In genomic region chr15:75785771-75786563, GRCh38 we compare ENCODE assay signal across 12 cellular contexts. TPM values are rescaled to one million over a fixed set of nuclear protein-coding genes. Genes with fewer than 3 reads are reported as not detected.
A peak's percentile ranks its signal among the peaks of the same experiment; 100 is the strongest.
DNase-seq lines count a peak whose midpoint lies in the region; ATAC-seq, FAIRE-seq and TF ChIP-seq lines count a peak whose summit lies in the region.
"Had no signal": no experiment of that assay in that cellular context is flagged by ENCODE, and none has a peak within 500 bp of the region (broad histone marks: within the 10 kb centered on the region; RNA-seq: fewer than 3 reads in every experiment).

No MANE protein-coding gene starts in this region.

- ATAC-seq in K562: peak; percentile 54; the same call in 1 of the 3 replicates
- ATAC-seq in GM19328 (IDR thresholded peaks at IDR 0.05; ENCODE audit: unreplicated experiment): no peak
- no peak for ATAC-seq in HG03520 (IDR thresholded peaks at IDR 0.05; ENCODE audit: unreplicated experiment)
- ATAC-seq: stimulated activated naive B cell treated with anti-CD40 and anti-IgM and Interleukin-4, amounts not matched to agents 10 μg/mL and 1 μg/mL and 100 μg/mL, for 72 hours had no signal

- H2BK120ac ChIP-seq in mesendoderm (ENCODE audit: low read depth, low read length): no peak overlapping the region

- TF ChIP-seq POLR2A in K562 (conservative IDR thresholded peaks at IDR 0.05): no peak

- TF ChIP-seq EP300 in K562 (IDR thresholded peaks at IDR 0.05; ENCODE audit: low read length): no peak

- in situ Hi-C loops in K562 (cut with MboI): loop anchor here (5.0 kb wide), 1 partner anchor 1714 kb away; no protein-coding TSS in a partner anchor

- H4K20me1 ChIP-seq in K562 (replicated peaks; ENCODE audit: control insufficient read depth, insufficient read depth, low read length): no peaks in the 10 kb centered on the region

- H3K27ac ChIP-seq in K562 (ENCODE audit: extremely low read depth, low read depth, low read length): no peak overlapping the region
- no peak overlapping the region for H3K27ac ChIP-seq in mesendoderm (ENCODE audit: low read depth, low read length)
- H3K27ac ChIP-seq: SJSA1 had no signal

- 2% methylated on average over 18 of the region's 19 CpGs for WGBS in K562 (ENCODE audit: insufficient coverage, low coverage, missing lambda C conversion rate)
- WGBS in mesendoderm (ENCODE audit: extremely low coverage, insufficient coverage, low lambda C conversion rate): no CpG with 5 or more reads among the region's 19 CpGs

- no peaks in the 10 kb centered on the region for H3K36me3 ChIP-seq in K562 (ENCODE audit: control insufficient read depth, insufficient read depth, low read length)
- no peaks in the 10 kb centered on the region for H3K36me3 ChIP-seq in mesendoderm (ENCODE audit: control insufficient read depth, insufficient read depth, low read length)
- H3K36me3 ChIP-seq: SJSA1 had no signal

- H3K4me2 ChIP-seq in K562 (ENCODE audit: insufficient read depth, low read length) (no peak overlapping the region), mesendoderm (ENCODE audit: low read length) (no peak overlapping the region)

- H2BK15ac ChIP-seq in mesendoderm (replicated peaks; ENCODE audit: low read depth): no peak overlapping the region

- peak; percentile 72 to 91 (median 78) for TF ChIP-seq CTCF in K562 (IDR thresholded peaks at IDR 0.05 in 2 of 3, conservative IDR thresholded peaks at IDR 0.05 in 1 of 3; ENCODE audit: insufficient read depth in 2 of 3, low read depth in 1 of 3, low read length in 3 of 3)

- no peak overlapping the region for H4K8ac ChIP-seq in mesendoderm (ENCODE audit: low read depth, low read length)

- H2BK5ac ChIP-seq in mesendoderm (ENCODE audit: low read length): no peak overlapping the region

- H3K9me1 ChIP-seq in K562 (ENCODE audit: control insufficient read depth, insufficient read depth, low read length): no peaks in the 10 kb centered on the region

- H3K4me1 ChIP-seq in K562 (replicated peaks in 1 of 2; ENCODE audit: control insufficient read depth in 2 of 2, insufficient read depth in 2 of 2, low read length in 2 of 2): peaks cover 0 to 8% of the 10 kb centered on the region in 2 experiments; a peak in 2 of 5 replicates
- H3K4me1 ChIP-seq in mesendoderm (ENCODE audit: control insufficient read depth, low read depth, low read length): no peaks in the 10 kb centered on the region
- H3K4me1 ChIP-seq: Caco-2, SJSA1 had no signal

- no peak overlapping the region for H4K5ac ChIP-seq in mesendoderm (ENCODE audit: low read length)

- CTCF ChIA-PET in K562 (lab: Yijun Ruan, JAX; ENCODE audit: low intra/inter-chr PET ratio): interaction anchor here (0.6 to 2.5 kb wide), 5 partner anchors 16 to 354 kb away, joined by 3 to 15 read pairs (median 4); no protein-coding TSS in a partner anchor

- H2AFZ ChIP-seq in K562 (ENCODE audit: low read depth, low read length): 0 out of 2 replicates have a peak overlapping the region, but pooled peaks have one; percentile 23

- POLR2A ChIA-PET in K562 (lab: Yijun Ruan, JAX): interaction anchor here (0.6 to 1.1 kb wide), 3 partner anchors 11 to 354 kb away, joined by 3 to 5 read pairs (median 4); no protein-coding TSS in a partner anchor

- H3K4me3 ChIP-seq in K562 (no peak overlapping the region), mesendoderm (ENCODE audit: low read length) (no peak overlapping the region)
- H3K4me3 ChIP-seq: SJSA1 had no signal

- peak; percentile 39 for DNase-seq in EH (ENCODE audit: low read depth)
- peak; percentile 56 for DNase-seq in NCI-H1694 treated with DMSO at 0.1 percent for 48 hours (lab: John Stamatoyannopoulos, UW)
- peak; percentile 35 to 59 (median 43) for DNase-seq in K562 (ENCODE audit: extremely low read depth in 1 of 4, low spot score in 3 of 4)
- peak; percentile 83 for DNase-seq in mesendoderm
- no peak for DNase-seq in inferior parietal cortex (ENCODE audit: extremely low spot score)
- no peak for DNase-seq in SKM-1 (lab: John Stamatoyannopoulos, UW; ENCODE audit: unreplicated experiment)
- DNase-seq: MV-4-11; stimulated activated naive B cell treated with anti-CD40 and anti-IgM and Interleukin-4, amounts not matched to agents 10 μg/mL and 1 μg/mL and 100 μg/mL, for 72 hours had no signal

- peak; percentile 61 to 78 for TF ChIP-seq RAD21 in K562 (CRISPR knock-in tag; conservative IDR thresholded peaks at IDR 0.05 in 1 of 2, IDR thresholded peaks at IDR 0.05 in 1 of 2)

- no peaks in the 10 kb centered on the region for H3K79me1 ChIP-seq in mesendoderm (ENCODE audit: low read length)

- H3K79me2 ChIP-seq in K562 (ENCODE audit: control insufficient read depth, insufficient read depth, low read length) (no peaks in the 10 kb centered on the region), mesendoderm (ENCODE audit: control insufficient read depth, insufficient read depth, low read length) (no peaks in the 10 kb centered on the region)

- H3K9ac ChIP-seq in K562 (ENCODE audit: insufficient read depth in 1 of 2, low read depth in 2 of 2, low read length in 2 of 2) (no peak overlapping the region), mesendoderm (ENCODE audit: low read length) (no peak overlapping the region)

- intact Hi-C loops in K562 (cut with micrococcal nuclease): loop anchor here (10.0 kb wide), 1 partner anchor 269 kb away; the partner anchor contains the start of gene TMEM266

- H3K4ac ChIP-seq in mesendoderm (ENCODE audit: low read depth, low read length): no peak overlapping the region

- no peak for FAIRE-seq in K562 (lab: Jason Lieb, UNC)

- H3K27me3 ChIP-seq in K562 (ENCODE audit: control insufficient read depth in 2 of 2, insufficient read depth in 2 of 2, low read length in 2 of 2) (peaks cover 12 to 45% of the 10 kb centered on the region in 2 experiments), mesendoderm (ENCODE audit: insufficient read depth, low read length, poor library complexity) (no peaks in the 10 kb centered on the region)

- no peak overlapping the region for H3K56ac ChIP-seq in mesendoderm (ENCODE audit: low read length)

- no peak overlapping the region for H3K18ac ChIP-seq in mesendoderm (ENCODE audit: low read length)

- no peaks in the 10 kb centered on the region for H3K9me3 ChIP-seq in K562 (replicated peaks; ENCODE audit: control insufficient read depth, insufficient read depth, low read depth, low read length)
- H3K9me3 ChIP-seq: Caco-2, SJSA1 had no signal

- no peak overlapping the region for H3K23ac ChIP-seq in mesendoderm (ENCODE audit: low read length)

- no peak overlapping the region for H2AK5ac ChIP-seq in mesendoderm (ENCODE audit: low read length)

- no TSS peak for BruUV-seq in K562 (replicated peaks; lab: Mats Ljungman, UMichigan)

TF ChIP-seq in K562, 482 proteins besides CTCF, POLR2A, EP300 and RAD21 (continues in another document):
- TF ChIP-seq MEIS2 (IDR thresholded peaks at IDR 0.05; ENCODE audit: partially characterized antibody) (no peak), CC2D1A (IDR thresholded peaks at IDR 0.05) (peak; percentile 18; the same call in 1 of the 2 replicates), ZFX (CRISPR knock-in tag; IDR thresholded peaks at IDR 0.05) (no peak), ELF2 (CRISPR knock-in tag; IDR thresholded peaks at IDR 0.05) (no peak), SLC30A9 (CRISPR knock-in tag; IDR thresholded peaks at IDR 0.05) (no peak), MBD1 (CRISPR knock-in tag; IDR thresholded peaks at IDR 0.05) (no peak), HNRNPL (IDR thresholded peaks at IDR 0.05; ENCODE audit: low read depth, low read length) (no peak), ZFP91 (CRISPR knock-in tag; IDR thresholded peaks at IDR 0.05) (no peak)

RNA-seq across cellular contexts. Expression of gene UBE2Q2, which starts 57.3 kb away (rescaled TPM):
- total RNA-seq in K562 (2011; cell fraction: chromatin; rRNA removed; ENCODE audit: low replicate concordance): 25.9 and 57.4 TPM in 2 replicates
- 17.8 and 19.2 TPM in 2 replicates for total RNA-seq in K562 (2011; cell fraction: nucleolus; rRNA removed)
- 40.3 and 64.1 TPM in 2 replicates for total RNA-seq in K562 (2011; cell fraction: nucleoplasm; rRNA removed)
- 11.6 and 12.1 TPM in 2 replicates for total RNA-seq in K562 (2014; rRNA removed)
- total RNA-seq in K562 (2014; rRNA removed; fragmentation: Illumina TruSeq; extraction: Trizol): 22.0 and 22.9 TPM in 2 replicates
- total RNA-seq in K562 (2015; rRNA removed; fragmentation: Illumina TruSeq; extraction: Trizol): 20.2 and 24.0 TPM in 2 replicates
- total RNA-seq in K562 (2021): 15.2 and 16.2 TPM in 2 replicates
- polyA plus RNA-seq in K562 (2011; rRNA removed): 15.4 and 19.2 TPM in 2 replicates
- 5.5 and 7.4 TPM in 2 replicates for polyA plus RNA-seq in K562 (2011; cell fraction: cytosol; rRNA removed)
- 19.2 and 26.7 TPM in 2 replicates for polyA plus RNA-seq in K562 (2011; cell fraction: nucleus; rRNA removed)
- 13.1 and 13.6 TPM in 2 replicates for polyA plus RNA-seq in K562 (2012)
- 13.4 and 16.9 TPM in 2 replicates for polyA plus RNA-seq in K562 (2014; fragmentation: Illumina TruSeq; extraction: Trizol)
- 1 to 10 TPM; 6.2 to 7.1 TPM for polyA plus RNA-seq in K562 (2014; fragmentation: Nextera tagmentation; extraction: Ambion mirVana)
- 13.0 and 13.5 TPM in 2 replicates for polyA plus RNA-seq in K562 (2014; rRNA removed)
- 16.7 and 18.0 TPM in 2 replicates for polyA minus RNA-seq in K562 (2011; rRNA and poly(A)+ RNA removed)
- polyA minus RNA-seq in K562 (2011; cell fraction: cytosol; rRNA and poly(A)+ RNA removed): 6.3 and 6.8 TPM in 2 replicates
- 25.3 and 28.0 TPM in 2 replicates for polyA minus RNA-seq in K562 (2011; cell fraction: nucleus; rRNA and poly(A)+ RNA removed)
- 15.2 TPM for polyA plus RNA-seq in mesendoderm (2013, experiment 1 of 2)
- 14.8 TPM for polyA plus RNA-seq in mesendoderm (2013, experiment 2 of 2)

Comparison
In these comparisons a context has a peak if more than half of its experiments do, and no peak if none do; other contexts are left out.
1. DNase-seq: peak in EH (single experiment), NCI-H1694 treated with DMSO at 0.1 percent for 48 hours (single experiment), K562 (4 of 4) and mesendoderm (single experiment); none in inferior parietal cortex (single experiment) and SKM-1 (single experiment).